In the genomic region with DNA sequence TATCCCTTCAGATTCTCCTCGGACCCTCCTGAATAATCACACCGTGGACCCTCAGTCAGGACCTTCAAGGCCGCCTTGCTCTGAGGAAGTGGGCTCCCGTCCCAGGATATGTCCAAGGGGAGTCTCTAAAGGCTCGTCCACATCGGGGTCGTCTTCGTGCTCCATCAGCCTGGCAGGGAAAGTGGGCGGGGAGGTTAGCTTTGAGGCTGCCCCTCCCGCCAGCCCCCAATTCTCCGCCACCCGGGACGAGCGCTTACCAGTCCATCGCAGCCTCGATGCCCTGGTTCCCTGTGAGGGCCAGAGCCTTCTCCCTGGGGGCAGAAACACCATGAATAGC, we compare ENCODE assay signal across 1 cellular context.
TF ChIP-seq lines count a peak whose summit lies in the region.

No MANE protein-coding gene starts in this region.

TF ChIP-seq in A549, 52 proteins besides CTCF, POLR2A, EP300 and RAD21 (continued from another document):
- TF ChIP-seq ELK1 (IDR thresholded peaks at IDR 0.05; ENCODE audit: low read depth, low read length) = no peak
- TF ChIP-seq JUNB (IDR thresholded peaks at IDR 0.05) = no peak
